In the genomic region with DNA sequence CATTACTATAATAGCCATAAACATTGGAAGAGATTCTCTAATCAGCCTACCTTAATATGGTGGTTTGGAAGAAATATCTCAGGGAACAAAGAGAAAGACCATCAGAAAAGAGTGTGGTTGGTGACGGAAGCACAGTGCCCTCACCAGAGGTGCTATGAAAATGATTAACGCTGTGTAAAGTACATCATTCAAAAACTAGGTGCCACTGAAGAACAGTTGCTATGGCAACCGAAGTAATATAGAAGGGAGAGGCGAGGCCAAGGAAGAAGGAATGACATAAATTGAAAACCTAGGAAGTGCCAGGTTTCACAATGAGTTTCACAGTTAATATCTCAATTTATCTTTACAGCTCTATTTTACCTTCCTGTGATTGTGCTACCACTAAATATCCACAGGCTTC, we compare ENCODE assay signal across 30 cellular contexts. TPM values are rescaled to one million over a fixed set of nuclear protein-coding genes. Genes with fewer than 3 reads are reported as not detected.
DNase-seq lines count a peak whose midpoint lies in the region; ATAC-seq, FAIRE-seq and TF ChIP-seq lines count a peak whose summit lies in the region.
"Had no signal": no experiment of that assay in that cellular context is flagged by ENCODE, and none has a peak within 500 bp of the region (broad histone marks: within the 10 kb centered on the region; RNA-seq: fewer than 3 reads in every experiment).

No MANE protein-coding gene starts in this region.

- no peaks in the 10 kb centered on the region for H3F3A ChIP-seq in smooth muscle cell (ENCODE audit: low read depth)

- no peak for FAIRE-seq in GM12878 (lab: Jason Lieb, UNC)
- FAIRE-seq in pancreas (lab: Jason Lieb, UNC) = no peak
- FAIRE-seq: endothelial cell of umbilical vein, H1 had no signal

- H3K36me3 ChIP-seq in GM12878 (ENCODE audit: control insufficient read depth in 2 of 2, insufficient read depth in 2 of 2, low read length in 1 of 2) (no peaks in the 10 kb centered on the region), mesendoderm (ENCODE audit: control insufficient read depth, insufficient read depth, low read length) (no peaks in the 10 kb centered on the region), pancreas (no peaks in the 10 kb centered on the region), smooth muscle cell (ENCODE audit: low read depth) (no peaks in the 10 kb centered on the region)
- H3K36me3 ChIP-seq: brain microvascular endothelial cell, gastrocnemius medialis, ovary, SJCRH30, spleen had no signal

- H4K8ac ChIP-seq in mesendoderm (ENCODE audit: low read depth, low read length) = no peak overlapping the region

- TF ChIP-seq CTCF in activated CD8-positive, alpha-beta T cell treated with anti-CD3 and anti-CD28 coated beads for 36 hours (IDR thresholded peaks at IDR 0.05) = no peak
- no peak for TF ChIP-seq CTCF in GM12878 (IDR thresholded peaks at IDR 0.05 in 2 of 3, conservative IDR thresholded peaks at IDR 0.05 in 1 of 3; ENCODE audit: control insufficient read depth in 2 of 3, extremely low read depth in 1 of 3, insufficient read depth in 1 of 3, low read depth in 3 of 3, low read length in 3 of 3)
- TF ChIP-seq CTCF in pancreas (IDR thresholded peaks at IDR 0.05) = no peak
- TF ChIP-seq CTCF in smooth muscle cell (IDR thresholded peaks at IDR 0.05; ENCODE audit: borderline replicate concordance, insufficient read depth, poor library complexity, severe bottlenecking) = no peak

- no peak overlapping the region for H3K18ac ChIP-seq in mesendoderm (ENCODE audit: low read length)

- H3K4me2 ChIP-seq in GM12878 (ENCODE audit: control insufficient read depth, insufficient read depth) (no peak overlapping the region), mesendoderm (ENCODE audit: low read length) (no peak overlapping the region), smooth muscle cell (no peak overlapping the region)

- H2BK15ac ChIP-seq in mesendoderm (replicated peaks; ENCODE audit: low read depth) = no peak overlapping the region

- in situ Hi-C loops in GM12878 (cut with MboI) = no loop called here

- no peaks in the 10 kb centered on the region for H3K36me3 Mint-ChIP-seq in activated CD8-positive, alpha-beta T cell treated with anti-CD3 and anti-CD28 coated beads for 36 hours (ENCODE audit: low read depth)
- H3K36me3 Mint-ChIP-seq in activated CD8-positive, alpha-beta T cell treated with anti-CD3 and anti-CD28 coated beads, Interleukin-2, amount 10 ng/mL, durations not matched to agents 7 days and 5 days (ENCODE audit: low read depth) = no peaks in the 10 kb centered on the region
- H3K36me3 Mint-ChIP-seq: natural killer cell treated with Interleukin-12 subunit alpha and Interleukin-12 subunit beta and Interleukin-15 and Interleukin-18, amount 100 ng/mL, for 72 hours had no signal

- SMC1A ChIA-PET in GM12878 (lab: Charles Lee; ENCODE audit: uncharacterized antibody, unreplicated experiment) = interaction anchor here (1.1 to 2.1 kb wide), 3 partner anchors 10 to 198 kb away, joined by 3 to 14 read pairs (median 4); no protein-coding TSS in a partner anchor

- POLR2A ChIA-PET in activated CD8-positive, alpha-beta T cell treated with anti-CD3 and anti-CD28 coated beads for 36 hours (lab: Charles Lee) = no interaction called here
- POLR2A ChIA-PET in activated CD8-positive, alpha-beta T cell treated with anti-CD3 and anti-CD28 coated beads, Interleukin-2, amount 10 ng/mL, durations not matched to agents 7 days and 5 days (lab: Charles Lee) = no interaction called here
- POLR2A ChIA-PET in GM12878 (lab: Charles Lee) = no interaction called here

- no peaks in the 10 kb centered on the region for H3K9me3 Mint-ChIP-seq in activated CD8-positive, alpha-beta T cell treated with anti-CD3 and anti-CD28 coated beads for 36 hours
- H3K9me3 Mint-ChIP-seq in activated CD8-positive, alpha-beta T cell treated with anti-CD3 and anti-CD28 coated beads, Interleukin-2, amount 10 ng/mL, durations not matched to agents 7 days and 5 days (ENCODE audit: insufficient read depth) = no peaks in the 10 kb centered on the region
- H3K9me3 Mint-ChIP-seq: activated CD4-positive, alpha-beta memory T cell treated with anti-CD3 and anti-CD28 coated beads, Interleukin-2, amount 10 ng/mL, durations not matched to agents 7 days and 5 days; CD4-positive, alpha-beta T cell; HFFc6; natural killer cell treated with Interleukin-12 subunit alpha and Interleukin-12 subunit beta and Interleukin-15 and Interleukin-18, amount 100 ng/mL, for 72 hours; stimulated activated naive CD8-positive, alpha-beta T cell treated with anti-CD3 and anti-CD28 coated beads, Interleukin-15, Interleukin-2, amounts not matched to agents 100 ng/mL and 50 ng/mL, for 24 hours had no signal

- no peaks in the 10 kb centered on the region for H3K27me3 Mint-ChIP-seq in activated CD8-positive, alpha-beta T cell treated with anti-CD3 and anti-CD28 coated beads for 36 hours
- peaks cover 6% of the 10 kb centered on the region for H3K27me3 Mint-ChIP-seq in activated CD8-positive, alpha-beta T cell treated with anti-CD3 and anti-CD28 coated beads, Interleukin-2, amount 10 ng/mL, durations not matched to agents 7 days and 5 days (ENCODE audit: low read depth)

- no peak overlapping the region for H3K9ac ChIP-seq in GM12878 (ENCODE audit: control insufficient read depth, insufficient read depth, low read length)
- H3K9ac ChIP-seq in mesendoderm (ENCODE audit: low read length) = no peak overlapping the region
- no peak overlapping the region for H3K9ac ChIP-seq in smooth muscle cell (ENCODE audit: low read depth)

- no peak for DNase-seq in activated CD8-positive, alpha-beta T cell treated with anti-CD3 and anti-CD28 coated beads for 36 hours
- no peak for DNase-seq in activated CD8-positive, alpha-beta T cell treated with anti-CD3 and anti-CD28 coated beads, Interleukin-2, amount 10 ng/mL, durations not matched to agents 7 days and 5 days
- DNase-seq in GM12878 (ENCODE audit: low read depth, low spot score) (no peak), mesendoderm (peak; percentile 14), pancreas (no peak), smooth muscle cell (lab: John Stamatoyannopoulos, UW; ENCODE audit: unreplicated experiment) (no peak)
- DNase-seq in NK-92 treated with Interleukin-12 subunit alpha and Interleukin-12 subunit beta, amount 100 ng/mL, for 24 hours (lab: John Stamatoyannopoulos, UW) = no peak
- DNase-seq: activated CD4-positive, alpha-beta memory T cell treated with anti-CD3 and anti-CD28 coated beads, Interleukin-2, amount 10 ng/mL, durations not matched to agents 7 days and 5 days; activated naive CD4-positive, alpha-beta T cell treated with anti-CD3 and anti-CD28 coated beads, Interleukin-2, amount 50 U/mL, for 16 hours; brain microvascular endothelial cell; CD4-positive, alpha-beta T cell; gastrocnemius medialis; HFFc6; NCI-H1048; NCI-H1930; NCI-H446; ovary; RPMI8226; SJCRH30; spleen; stimulated activated CD4-positive, alpha-beta T cell treated with anti-CD3 and anti-CD28 coated beads, Interleukin-2, amount 100 ng/mL, for 24 hours; SW 1271; T-helper 9 cell; testis had no signal

- no peak overlapping the region for H3K27ac Mint-ChIP-seq in activated CD8-positive, alpha-beta T cell treated with anti-CD3 and anti-CD28 coated beads for 36 hours
- no peak overlapping the region for H3K27ac Mint-ChIP-seq in activated CD8-positive, alpha-beta T cell treated with anti-CD3 and anti-CD28 coated beads, Interleukin-2, amount 10 ng/mL, durations not matched to agents 7 days and 5 days
- H3K27ac Mint-ChIP-seq: activated CD4-positive, alpha-beta memory T cell treated with anti-CD3 and anti-CD28 coated beads, Interleukin-2, amount 10 ng/mL, durations not matched to agents 7 days and 5 days; CD4-positive, alpha-beta T cell; HFFc6; natural killer cell treated with Interleukin-12 subunit alpha and Interleukin-12 subunit beta and Interleukin-15 and Interleukin-18, amount 100 ng/mL, for 72 hours; stimulated activated naive CD8-positive, alpha-beta T cell treated with anti-CD3 and anti-CD28 coated beads, Interleukin-15, Interleukin-2, amounts not matched to agents 100 ng/mL and 50 ng/mL, for 24 hours had no signal

- no peak for TF ChIP-seq RAD21 in GM12878 (IDR thresholded peaks at IDR 0.05; ENCODE audit: insufficient read depth, low read depth, low read length)

- H3K56ac ChIP-seq in mesendoderm (ENCODE audit: low read length) = no peak overlapping the region

- H3K4ac ChIP-seq in mesendoderm (ENCODE audit: low read depth, low read length) = no peak overlapping the region

- no peaks in the 10 kb centered on the region for H3K9me3 ChIP-seq in GM12878 (replicated peaks; ENCODE audit: control insufficient read depth, insufficient read depth, low read length)
- no peaks in the 10 kb centered on the region for H3K9me3 ChIP-seq in pancreas
- no peaks in the 10 kb centered on the region for H3K9me3 ChIP-seq in smooth muscle cell (replicated peaks; ENCODE audit: low read depth)
- H3K9me3 ChIP-seq: gastrocnemius medialis, ovary, SJCRH30, spleen, testis had no signal

- no peak overlapping the region for H3K23ac ChIP-seq in mesendoderm (ENCODE audit: low read length)

- H2BK5ac ChIP-seq in mesendoderm (ENCODE audit: low read length) = no peak overlapping the region

- no TSS peak for BruUV-seq in GM12878 (replicated peaks; lab: Mats Ljungman, UMichigan)

- RAD21 ChIA-PET in GM12878 (lab: Charles Lee; ENCODE audit: unreplicated experiment) = interaction anchor here (1.6 kb wide), 1 partner anchor 11 kb away, joined by 4 read pairs; no protein-coding TSS in a partner anchor

- H2AFZ ChIP-seq in GM12878 (ENCODE audit: control insufficient read depth, low read depth, low read length) (no peak overlapping the region), smooth muscle cell (ENCODE audit: low read depth) (no peak overlapping the region)

- H3K79me2 ChIP-seq in GM12878 (ENCODE audit: control insufficient read depth, insufficient read depth, low read length) (no peaks in the 10 kb centered on the region), mesendoderm (ENCODE audit: control insufficient read depth, insufficient read depth, low read length) (no peaks in the 10 kb centered on the region), smooth muscle cell (ENCODE audit: low read depth) (no peaks in the 10 kb centered on the region)

- H3K27me3 ChIP-seq in GM12878 (replicated peaks in 1 of 2; ENCODE audit: control insufficient read depth in 2 of 2, insufficient read depth in 2 of 2, low read length in 1 of 2) (no peaks in the 10 kb centered on the region), mesendoderm (ENCODE audit: insufficient read depth, low read length, poor library complexity) (no peaks in the 10 kb centered on the region), pancreas (no peaks in the 10 kb centered on the region), smooth muscle cell (ENCODE audit: low read depth) (no peaks in the 10 kb centered on the region)
- H3K27me3 ChIP-seq: brain microvascular endothelial cell, gastrocnemius medialis, ovary, SJCRH30, spleen, testis had no signal

- no peak overlapping the region for H2BK120ac ChIP-seq in mesendoderm (ENCODE audit: low read depth, low read length)

- no peaks in the 10 kb centered on the region for H3K79me1 ChIP-seq in mesendoderm (ENCODE audit: low read length)

- intact Hi-C loops in activated CD8-positive, alpha-beta T cell treated with anti-CD3 and anti-CD28 coated beads for 36 hours (cut with micrococcal nuclease) = no loop called here
- intact Hi-C loops in GM12878 (cut with micrococcal nuclease; ENCODE audit: unreplicated experiment) (no loop called here), pancreas (cut with DNase I) (no loop called here)

- peak; percentile 34 for ATAC-seq in activated CD8-positive, alpha-beta T cell treated with anti-CD3 and anti-CD28 coated beads for 36 hours
- ATAC-seq in activated CD8-positive, alpha-beta T cell treated with anti-CD3 and anti-CD28 coated beads, Interleukin-2, amount 10 ng/mL, durations not matched to agents 7 days and 5 days = no peak
- ATAC-seq in GM12878 (peak; percentile 63), pancreas (no peak)
- ATAC-seq: gastrocnemius medialis; natural killer cell treated with Interleukin-12 subunit alpha and Interleukin-12 subunit beta and Interleukin-15 and Interleukin-18, amount 100 ng/mL, for 72 hours had no signal

- no peak overlapping the region for H3K4me3 ChIP-seq in GM12878
- H3K4me3 ChIP-seq in mesendoderm (ENCODE audit: low read length) = no peak overlapping the region
- H3K4me3 ChIP-seq in pancreas = no peak overlapping the region
- H3K4me3 ChIP-seq in smooth muscle cell = no peak overlapping the region
- H3K4me3 ChIP-seq: gastrocnemius medialis, lung, ovary, SJCRH30, spleen, testis had no signal

- H3K4me1 ChIP-seq in GM12878 (ENCODE audit: control insufficient read depth, insufficient read depth, low read length) = peaks cover 14% of the 10 kb centered on the region
- H3K4me1 ChIP-seq in mesendoderm (ENCODE audit: control insufficient read depth, low read depth, low read length) = no peaks in the 10 kb centered on the region
- peaks cover 0 to 3% (median 0%) of the 10 kb centered on the region in 3 donors for H3K4me1 ChIP-seq in pancreas
- no peaks in the 10 kb centered on the region for H3K4me1 ChIP-seq in smooth muscle cell (ENCODE audit: low read depth)
- H3K4me1 ChIP-seq: gastrocnemius medialis, spleen, testis had no signal

- no peak overlapping the region for H2AK5ac ChIP-seq in mesendoderm (ENCODE audit: low read length)

- CTCF ChIA-PET in activated CD8-positive, alpha-beta T cell treated with anti-CD3 and anti-CD28 coated beads for 36 hours (lab: Charles Lee) = no interaction called here
- CTCF ChIA-PET in activated CD8-positive, alpha-beta T cell treated with anti-CD3 and anti-CD28 coated beads, Interleukin-2, amount 10 ng/mL, durations not matched to agents 7 days and 5 days (lab: Charles Lee) = no interaction called here
- CTCF ChIA-PET in GM12878 (lab: Yijun Ruan, JAX) = interaction anchor here (1.2 to 1.9 kb wide), 2 partner anchors 10 to 83 kb away, joined by 4 read pairs; no protein-coding TSS in a partner anchor

- no peak for TF ChIP-seq EP300 in GM12878 (IDR thresholded peaks at IDR 0.05; ENCODE audit: borderline replicate concordance in 1 of 2, control insufficient read depth in 1 of 2, low read depth in 2 of 2, low read length in 2 of 2)

- 47% methylated on average over 4 of the region's 4 CpGs for WGBS in GM12878 (ENCODE audit: insufficient coverage, insufficient replicate concordance, low lambda C conversion rate, missing lambda C conversion rate)
- WGBS in mesendoderm (ENCODE audit: extremely low coverage, insufficient coverage, low lambda C conversion rate) = no CpG with 5 or more reads among the region's 4 CpGs
- WGBS in pancreas, 2 donors = 86 to 93% methylated on average over 4 of the region's 4 CpGs
- 87% methylated on average over 4 of the region's 4 CpGs for WGBS in smooth muscle cell (ENCODE audit: low lambda C conversion rate)

- no peak overlapping the region for H3K27ac ChIP-seq in GM12878 (ENCODE audit: control insufficient read depth, insufficient read depth)
- no peak overlapping the region for H3K27ac ChIP-seq in mesendoderm (ENCODE audit: low read depth, low read length)
- H3K27ac ChIP-seq in pancreas = no peak overlapping the region
- H3K27ac ChIP-seq in smooth muscle cell (ENCODE audit: low read depth) = no peak overlapping the region
- H3K27ac ChIP-seq: brain microvascular endothelial cell, gastrocnemius medialis, ovary, SJCRH30, spleen, testis had no signal

- H4K5ac ChIP-seq in mesendoderm (ENCODE audit: low read length) = no peak overlapping the region

- no peak for TF ChIP-seq POLR2A in GM12878 (IDR thresholded peaks at IDR 0.05; ENCODE audit: low read depth, low read length)

- H4K20me1 ChIP-seq in GM12878 (ENCODE audit: control insufficient read depth, insufficient read depth) (no peaks in the 10 kb centered on the region), smooth muscle cell (ENCODE audit: low read depth) (no peaks in the 10 kb centered on the region)

- H3K4me3 Mint-ChIP-seq in activated CD8-positive, alpha-beta T cell treated with anti-CD3 and anti-CD28 coated beads for 36 hours = no peak overlapping the region
- H3K4me3 Mint-ChIP-seq in activated CD8-positive, alpha-beta T cell treated with anti-CD3 and anti-CD28 coated beads, Interleukin-2, amount 10 ng/mL, durations not matched to agents 7 days and 5 days = no peak overlapping the region
- H3K4me3 Mint-ChIP-seq: activated CD4-positive, alpha-beta memory T cell treated with anti-CD3 and anti-CD28 coated beads, Interleukin-2, amount 10 ng/mL, durations not matched to agents 7 days and 5 days; CD4-positive, alpha-beta T cell; HFFc6; natural killer cell treated with Interleukin-12 subunit alpha and Interleukin-12 subunit beta and Interleukin-15 and Interleukin-18, amount 100 ng/mL, for 72 hours; stimulated activated naive CD8-positive, alpha-beta T cell treated with anti-CD3 and anti-CD28 coated beads, Interleukin-15, Interleukin-2, amounts not matched to agents 100 ng/mL and 50 ng/mL, for 24 hours had no signal

- peaks cover 7% of the 10 kb centered on the region for H3K4me1 Mint-ChIP-seq in activated CD8-positive, alpha-beta T cell treated with anti-CD3 and anti-CD28 coated beads for 36 hours (ENCODE audit: low read depth)
- peaks cover 9% of the 10 kb centered on the region for H3K4me1 Mint-ChIP-seq in activated CD8-positive, alpha-beta T cell treated with anti-CD3 and anti-CD28 coated beads, Interleukin-2, amount 10 ng/mL, durations not matched to agents 7 days and 5 days (ENCODE audit: low read depth)

RNA-seq across cellular contexts. Expression of a gene that starts 57.0 kb away (rescaled TPM):
- not detected for total RNA-seq in activated CD8-positive, alpha-beta T cell treated with anti-CD3 and anti-CD28 coated beads for 36 hours
- total RNA-seq in activated CD8-positive, alpha-beta T cell treated with anti-CD3 and anti-CD28 coated beads, Interleukin-2, amount 10 ng/mL, durations not matched to agents 7 days and 5 days = not detected
- not detected in 2 replicates for total RNA-seq in GM12878 (2013; cell fraction: nucleolus; rRNA removed)
- under 0.01 TPM in 1 of 2 replicates, not detected in the other for total RNA-seq in GM12878 (2014; rRNA removed)
- not detected in 2 replicates for total RNA-seq in GM12878 (2014; rRNA removed; fragmentation: Illumina TruSeq; extraction: Trizol)
- total RNA-seq in GM12878 (2021) = not detected in 2 replicates
- not detected for polyA plus RNA-seq in GM12878 (2011; ENCODE audit: low read depth)
- polyA plus RNA-seq in GM12878 (2011; rRNA removed) = 0.04 TPM in 1 of 2 replicates, not detected in the other
- polyA plus RNA-seq in GM12878 (2011; cell fraction: cytosol; rRNA removed) = 0.01 and 0.03 TPM in 2 replicates
- polyA plus RNA-seq in GM12878 (2011; cell fraction: nucleus; rRNA removed) = 0.07 TPM in 1 of 2 replicates, not detected in the other
- polyA plus RNA-seq in GM12878 (2012) = not detected in 2 replicates
- polyA plus RNA-seq in GM12878 (2014; fragmentation: Illumina TruSeq; extraction: Trizol) = 0.03 TPM in 1 of 2 replicates, not detected in the other
- polyA plus RNA-seq in GM12878 (2014; fragmentation: Nextera tagmentation; extraction: Ambion mirVana) = under 1 TPM in 1 of 2 experiments, not detected in 1; 0.04 TPM
- polyA plus RNA-seq in GM12878 (2014; rRNA removed) = 0.08 TPM in 1 of 2 replicates, not detected in the other
- polyA plus RNA-seq in GM12878 (2016; fragmentation: Nextera tagmentation; extraction: Ambion mirVana) = under 1 TPM in 1 of 2 experiments, not detected in 1; 0.19 TPM
- not detected in 2 replicates for polyA minus RNA-seq in GM12878 (2011; rRNA and poly(A)+ RNA removed)
- polyA minus RNA-seq in GM12878 (2011; cell fraction: cytosol; rRNA and poly(A)+ RNA removed) = not detected in 2 replicates
- polyA minus RNA-seq in GM12878 (2011; cell fraction: nucleus; rRNA and poly(A)+ RNA removed) = 0.24 TPM in 1 of 2 replicates, not detected in the other
- polyA plus RNA-seq in mesendoderm (2013, experiment 1 of 2) = 2.2 TPM
- 2.5 TPM for polyA plus RNA-seq in mesendoderm (2013, experiment 2 of 2)
- total RNA-seq in pancreas = 1 to 10 TPM; 1.4 to 5.7 (median 2.9) TPM
- 1 to 10 TPM in 1 of 2 donors, under 1 TPM in 1; 0.80 to 1.6 TPM for polyA plus RNA-seq in pancreas
- total RNA-seq in smooth muscle cell = 7.8 and 7.9 TPM in 2 replicates
- polyA plus RNA-seq in smooth muscle cell = 3.5 and 8.8 TPM in 2 replicates
- total RNA-seq: activated CD4-positive, alpha-beta memory T cell treated with anti-CD3 and anti-CD28 coated beads, Interleukin-2, amount 10 ng/mL, durations not matched to agents 7 days and 5 days; CD4-positive, alpha-beta T cell; OCI-LY7 had no signal

Comparison
In these comparisons a context has a peak if more than half of its experiments do, and no peak if none do; other contexts are left out.
1. ATAC-seq: peak in activated CD8-positive, alpha-beta T cell treated with anti-CD3 and anti-CD28 coated beads for 36 hours (single experiment) and GM12878 (single experiment); none in activated CD8-positive, alpha-beta T cell treated with anti-CD3 and anti-CD28 coated beads, Interleukin-2, amount 10 ng/mL, durations not matched to agents 7 days and 5 days (single experiment) and pancreas (0 of 4).